Comparison of ENCODE assay signal across 8 cellular contexts in genomic region chr2:8677646-8678592, GRCh38. TPM values are rescaled to one million over a fixed set of nuclear protein-coding genes. Genes with fewer than 3 reads are reported as not detected.
DNase-seq lines count a peak whose midpoint lies in the region; ATAC-seq and TF ChIP-seq lines count a peak whose summit lies in the region.

No MANE protein-coding gene starts in this region.

- H3K4me2 ChIP-seq in neuronal stem cell (ENCODE audit: insufficient read depth, low read length, poor library complexity, severe bottlenecking): peak overlapping the region; percentile 79

- peak overlapping the region; percentile 88 for H2AFZ ChIP-seq in neuronal stem cell (ENCODE audit: low read length)

- no peak overlapping the region for H2BK5ac ChIP-seq in neuronal stem cell (ENCODE audit: low read length)

- peaks cover 20% of the 10 kb centered on the region for H3K36me3 Mint-ChIP-seq in glutamatergic neuron (ENCODE audit: unreplicated experiment)

- no peaks in the 10 kb centered on the region for H3K36me3 ChIP-seq in neuronal stem cell (replicated peaks in 1 of 2; ENCODE audit: control insufficient read depth in 2 of 2, insufficient read depth in 2 of 2, low read length in 2 of 2)

- peak overlapping the region; percentile 90 for H3K27ac ChIP-seq in neuronal stem cell (replicated peaks; ENCODE audit: low read length)

- H3K79me1 ChIP-seq in neuronal stem cell (ENCODE audit: low read depth, low read length): peaks cover 2% of the 10 kb centered on the region

- H2AK5ac ChIP-seq in neuronal stem cell (ENCODE audit: low read depth, low read length): no peak overlapping the region

- no peak overlapping the region for H2BK120ac ChIP-seq in neuronal stem cell (ENCODE audit: low read depth, low read length)

- peaks cover 17 to 23% of the 10 kb centered on the region in 2 donors for H3K4me1 ChIP-seq in neuronal stem cell (ENCODE audit: control insufficient read depth in 2 of 2, insufficient read depth in 1 of 2, low read depth in 1 of 2, low read length in 2 of 2)

- no peak overlapping the region for H3K9ac ChIP-seq in neuronal stem cell (ENCODE audit: low read depth, low read length, poor library complexity)

- TF ChIP-seq CTCF in HFF-Myc (IDR thresholded peaks at IDR 0.05; ENCODE audit: low read depth, low read length, missing control alignments) (no peak), glutamatergic neuron (IDR thresholded peaks at IDR 0.05; ENCODE audit: partially characterized antibody, unreplicated experiment) (no peak)

- H4K8ac ChIP-seq in neuronal stem cell (ENCODE audit: low read depth, low read length): no peak overlapping the region

- peak overlapping the region; percentile 76 for H2BK12ac ChIP-seq in neuronal stem cell (ENCODE audit: low read length)

- peaks cover 12% of the 10 kb centered on the region for H3K9me3 Mint-ChIP-seq in glutamatergic neuron (ENCODE audit: unreplicated experiment)

- H3K27me3 Mint-ChIP-seq in glutamatergic neuron (ENCODE audit: unreplicated experiment): peaks cover 6% of the 10 kb centered on the region

- H3K4ac ChIP-seq in neuronal stem cell (ENCODE audit: low read length): no peak overlapping the region

- H3K4me1 Mint-ChIP-seq in glutamatergic neuron (ENCODE audit: low read depth, unreplicated experiment): peaks cover 13% of the 10 kb centered on the region

- ATAC-seq in GM18498 (IDR thresholded peaks at IDR 0.05; ENCODE audit: unreplicated experiment) (no peak), HG03460 (IDR thresholded peaks at IDR 0.05; ENCODE audit: unreplicated experiment) (no peak)

- no peak overlapping the region for H3K14ac ChIP-seq in neuronal stem cell (ENCODE audit: low read length)

- H3K9me3 ChIP-seq in neuronal stem cell (replicated peaks in 1 of 2; ENCODE audit: control insufficient read depth in 2 of 2, insufficient read depth in 1 of 2, low read depth in 1 of 2, low read length in 2 of 2): peaks cover 15 to 25% of the 10 kb centered on the region in 2 donors

- no CpG with 5 or more reads among the region's 41 CpGs for WGBS in neuronal stem cell (ENCODE audit: extremely low coverage in 2 of 2, insufficient read length in 2 of 2, insufficient replicate concordance in 1 of 2), 2 donors

- peak overlapping the region; percentile 67 for H4K91ac ChIP-seq in neuronal stem cell (ENCODE audit: low read depth, low read length, poor library complexity)

- H3K27me3 ChIP-seq in neuronal stem cell (ENCODE audit: control insufficient read depth in 3 of 3, insufficient read depth in 3 of 3, low read depth in 1 of 3, low read length in 3 of 3): peaks cover 0 to 16% (median 4%) of the 10 kb centered on the region in 3 experiments

- no peak overlapping the region for H3K27ac Mint-ChIP-seq in glutamatergic neuron (ENCODE audit: unreplicated experiment)

- peak overlapping the region; percentile 36 for H3K4me3 ChIP-seq in HFF-Myc (replicated peaks; ENCODE audit: low read depth, low read length)
- peak overlapping the region; percentile 58 to 70 for H3K4me3 ChIP-seq in neuronal stem cell (ENCODE audit: low read length in 2 of 2)

- no peak overlapping the region for H3K23ac ChIP-seq in neuronal stem cell (ENCODE audit: low read depth, low read length, poor library complexity)

- H3K18ac ChIP-seq in neuronal stem cell (ENCODE audit: low read length): peak overlapping the region; percentile 86

- peak overlapping the region; percentile 76 for H3K4me3 Mint-ChIP-seq in glutamatergic neuron (ENCODE audit: unreplicated experiment)

- DNase-seq in AG20443 (ENCODE audit: low spot score): peak; percentile 49
- DNase-seq in HFF-Myc (ENCODE audit: extremely low read depth, low read depth): no peak
- peak; percentile 68 for DNase-seq in NCI-H82 treated with DMSO at 0.1 percent for 48 hours (lab: John Stamatoyannopoulos, UW; ENCODE audit: unreplicated experiment)
- peak; percentile 72 for DNase-seq in activated effector memory CD4-positive, alpha-beta T cell treated with anti-CD3 and anti-CD28 coated beads, Interleukin-2, amount 50 U/mL, for 16 hours
- peak; percentile 30 for DNase-seq in glutamatergic neuron
- peak; percentile 58 for DNase-seq in neuronal stem cell (ENCODE audit: low spot score)

- H2BK15ac ChIP-seq in neuronal stem cell (ENCODE audit: low read length): no peak overlapping the region

RNA-seq across cellular contexts. Expression of gene ID2, which starts 3.9 kb away (rescaled TPM):
- 13.2 TPM for total RNA-seq in glutamatergic neuron (ENCODE audit: unreplicated experiment)
- polyA plus RNA-seq in neuronal stem cell (2013, experiment 1 of 2): 252 TPM
- polyA plus RNA-seq in neuronal stem cell (2013, experiment 2 of 2): 263 TPM
